Comparison of ENCODE assay signal across 12 cellular contexts in the genomic region with DNA sequence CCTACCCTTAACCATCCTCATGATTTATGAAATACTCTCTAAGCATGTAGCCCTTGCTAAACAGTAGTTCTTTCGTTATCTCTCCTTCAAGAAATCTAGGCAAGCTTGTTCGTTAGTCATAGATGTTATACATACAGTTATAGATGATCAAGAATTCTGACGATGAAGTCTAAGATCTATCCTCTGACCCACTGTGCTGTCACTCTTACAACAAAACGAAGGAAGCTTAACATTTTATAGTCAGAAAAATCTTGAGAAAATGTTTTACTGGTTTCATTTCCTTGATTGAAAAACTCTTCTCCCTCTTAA.
A peak's percentile ranks its signal among the peaks of the same experiment; 100 is the strongest.
DNase-seq lines count a peak whose midpoint lies in the region; ATAC-seq, FAIRE-seq and TF ChIP-seq lines count a peak whose summit lies in the region.
"Had no signal": no experiment of that assay in that cellular context is flagged by ENCODE, and none has a peak within 500 bp of the region (broad histone marks: within the 10 kb centered on the region; RNA-seq: fewer than 3 reads in every experiment).

No MANE protein-coding gene starts in this region.

- peak overlapping the region; percentile 39 for H3K4me2 ChIP-seq in hepatocyte

- H3K4me1 ChIP-seq in hepatocyte (ENCODE audit: insufficient read depth) = peaks cover 36% of the 10 kb centered on the region

- H3K9me3 Mint-ChIP-seq in activated T-cell treated with anti-CD3 and anti-CD28 coated beads, Interleukin-2, amount 50 U/mL, for 72 hours = no peaks in the 10 kb centered on the region
- H3K9me3 Mint-ChIP-seq: immature natural killer cell had no signal

- peaks cover 90% of the 10 kb centered on the region for H3K79me2 ChIP-seq in hepatocyte

- peak; percentile 84 to 85 for ATAC-seq in activated T-cell treated with anti-CD3 and anti-CD28 coated beads, Interleukin-2, amount 50 U/mL, for 72 hours (replicated peaks in 1 of 2)
- no peak for ATAC-seq in GM19395 (IDR thresholded peaks at IDR 0.05; ENCODE audit: unreplicated experiment)

- H3K27me3 Mint-ChIP-seq in activated T-cell treated with anti-CD3 and anti-CD28 coated beads, Interleukin-2, amount 50 U/mL, for 72 hours (ENCODE audit: low read depth) = no peaks in the 10 kb centered on the region

- no peak for FAIRE-seq in GM19239 (lab: Jason Lieb, UNC)

- no peaks in the 10 kb centered on the region for H3K9me3 ChIP-seq in hepatocyte (ENCODE audit: low read depth)
- H3K9me3 ChIP-seq: tibial nerve had no signal

- H3K27ac ChIP-seq in VCaP (peak overlapping the region; percentile 52), hepatocyte (peak overlapping the region; percentile 22), temporal lobe (ENCODE audit: low read depth, low read length) (peak overlapping the region; percentile 86)

- H3K4me3 ChIP-seq in hepatocyte = no peak overlapping the region
- H3K4me3 ChIP-seq: tibial nerve had no signal

- no peaks in the 10 kb centered on the region for H3K36me3 ChIP-seq in hepatocyte (replicated peaks; ENCODE audit: insufficient read depth, low read depth)
- H3K36me3 ChIP-seq: tibial nerve had no signal

- peak overlapping the region; percentile 64 to 81 for H3K4me3 Mint-ChIP-seq in activated T-cell treated with anti-CD3 and anti-CD28 coated beads, Interleukin-2, amount 50 U/mL, for 72 hours

- TF ChIP-seq CTCF in VCaP (conservative IDR thresholded peaks at IDR 0.05) (no peak), hepatocyte (IDR thresholded peaks at IDR 0.05; ENCODE audit: poor library complexity) (no peak)

- peaks cover 0 to 2% of the 10 kb centered on the region in 2 donors for H3K36me3 Mint-ChIP-seq in activated T-cell treated with anti-CD3 and anti-CD28 coated beads, Interleukin-2, amount 50 U/mL, for 72 hours (ENCODE audit: insufficient read depth in 2 of 2)
- H3K36me3 Mint-ChIP-seq: immature natural killer cell had no signal

- peaks cover 65% of the 10 kb centered on the region for H4K20me1 ChIP-seq in hepatocyte (ENCODE audit: insufficient read depth, poor library complexity, severe bottlenecking)

- H3K9me2 ChIP-seq in hepatocyte (replicated peaks; ENCODE audit: insufficient read depth) = no peaks in the 10 kb centered on the region

- H2AFZ ChIP-seq in hepatocyte = no peak overlapping the region

- H3K4me1 Mint-ChIP-seq in activated T-cell treated with anti-CD3 and anti-CD28 coated beads, Interleukin-2, amount 50 U/mL, for 72 hours (ENCODE audit: low read depth) = peaks cover 54% of the 10 kb centered on the region

- no peaks in the 10 kb centered on the region for H3K27me3 ChIP-seq in hepatocyte
- H3K27me3 ChIP-seq: tibial nerve had no signal

- peak overlapping the region; percentile 89 for H3K27ac Mint-ChIP-seq in activated T-cell treated with anti-CD3 and anti-CD28 coated beads, Interleukin-2, amount 50 U/mL, for 72 hours

- WGBS in hepatocyte (ENCODE audit: low lambda C conversion rate, missing lambda C conversion rate) = 50% methylated on average over 4 of the region's 4 CpGs

- no peak for DNase-seq in activated T-cell treated with anti-CD3 and anti-CD28 coated beads, Interleukin-2, amount 50 U/mL, for 72 hours
- no peak for DNase-seq in activated T-cell treated with anti-CD3 and anti-CD28 coated beads, Interleukin-2, amount 50 U/mL, for 48 hours
- DNase-seq in hepatocyte (ENCODE audit: low spot score) (no peak), GM19239 (ENCODE audit: insufficient read length, low spot score) (no peak), NCI-H1930 (lab: John Stamatoyannopoulos, UW) (no peak)
- DNase-seq: activated gamma-delta T cell treated with Interleukin-2 at 50 U/mL for 16 hours; immature natural killer cell; stimulated activated CD4-positive, alpha-beta T cell treated with anti-CD3 and anti-CD28 coated beads, Interleukin-2, amount 100 ng/mL, for 24 hours had no signal

Comparison
In these comparisons a context has a peak if more than half of its experiments do, and no peak if none do; other contexts are left out.
1. H3K27ac ChIP-seq: peak in every context shown above with its lines; median percentile 86 in temporal lobe; 52 in VCaP; 22 in hepatocyte.